8 cellular contexts compared by ENCODE assay signal in the genomic region with DNA sequence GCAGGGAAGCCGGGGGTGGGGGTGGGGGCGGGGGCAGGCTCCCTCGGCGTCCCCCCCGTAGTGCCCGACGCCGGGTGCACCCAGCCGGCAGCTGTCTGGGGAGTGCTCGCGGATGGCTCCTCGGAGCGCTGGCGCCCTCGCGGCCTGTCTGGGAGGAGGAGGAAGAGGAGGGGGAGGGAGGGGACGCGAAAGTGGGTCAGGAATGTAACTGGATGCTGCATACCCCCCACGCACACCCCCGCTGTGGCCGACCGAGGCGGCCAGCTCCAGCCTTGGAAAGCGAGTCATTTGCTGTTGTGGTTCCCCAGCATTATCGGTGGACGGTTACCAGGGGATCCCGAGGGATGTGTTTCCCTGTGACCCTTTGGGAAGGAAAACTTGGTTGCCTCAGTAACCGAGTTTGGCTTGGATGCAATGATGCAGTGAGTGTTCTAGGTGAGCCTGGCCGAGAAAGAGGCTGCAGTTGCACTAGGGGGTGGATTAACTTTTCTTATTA. TPM values are rescaled to one million over a fixed set of nuclear protein-coding genes. Genes with fewer than 3 reads are reported as not detected.
DNase-seq lines count a peak whose midpoint lies in the region; ATAC-seq and TF ChIP-seq lines count a peak whose summit lies in the region.

No MANE protein-coding gene starts in this region.

- H3K36me3 Mint-ChIP-seq in CD14-positive monocyte (peaks cover 0 to 1% of the 10 kb centered on the region in 2 donors), WTC11 (no peaks in the 10 kb centered on the region)

- H3K27ac ChIP-seq in HEK293 (ENCODE audit: extremely low read depth, low read depth, low read length) (no peak overlapping the region; the same call in 1 of the 2 replicates), esophagus squamous epithelium (peak overlapping the region; percentile 93 to 99 (median 95)), tibial nerve (peak overlapping the region in 3 of 4 donors; percentile 82 to 89 (median 88))

- no peaks in the 10 kb centered on the region for H3K36me3 ChIP-seq in HEK293 (ENCODE audit: control insufficient read depth in 2 of 2, insufficient read depth in 1 of 2, low read length in 2 of 2)
- H3K36me3 ChIP-seq in esophagus squamous epithelium: no peaks in the 10 kb centered on the region
- H3K36me3 ChIP-seq in mucosa of descending colon (ENCODE audit: low read depth): no peaks in the 10 kb centered on the region
- no peaks in the 10 kb centered on the region for H3K36me3 ChIP-seq in tibial nerve

- WGBS in esophagus squamous epithelium, 2 donors: 0 to 8% methylated on average over 2 to 13 of the region's 29 CpGs
- 2 to 5% methylated on average over 6 to 18 of the region's 29 CpGs for WGBS in tibial nerve, 2 donors

- H3K27ac Mint-ChIP-seq in CD14-positive monocyte: peak overlapping the region; percentile 27 to 78 (median 58)
- no peak overlapping the region for H3K27ac Mint-ChIP-seq in WTC11

- H3K9me3 ChIP-seq in HEK293 (ENCODE audit: control insufficient read depth, insufficient read depth, low read depth, low read length) (no peaks in the 10 kb centered on the region), esophagus squamous epithelium (no peaks in the 10 kb centered on the region), mucosa of descending colon (no peaks in the 10 kb centered on the region), tibial nerve (no peaks in the 10 kb centered on the region)

- H3K4me3 Mint-ChIP-seq in CD14-positive monocyte (peak overlapping the region; percentile 81 to 84), WTC11 (peak overlapping the region; percentile 79)

- peak in 1 of 4 donors; percentile 20 for TF ChIP-seq POLR2A in esophagus squamous epithelium (IDR thresholded peaks at IDR 0.05)
- no peak for TF ChIP-seq POLR2A in tibial nerve (IDR thresholded peaks at IDR 0.05)

- TF ChIP-seq EP300 in tibial nerve (IDR thresholded peaks at IDR 0.05): no peak

- H3K4me1 Mint-ChIP-seq in CD14-positive monocyte (peaks cover 58% of the 10 kb centered on the region), WTC11 (peaks cover 27% of the 10 kb centered on the region)

- H3K4me1 ChIP-seq in HEK293 (ENCODE audit: control insufficient read depth, insufficient read depth, low read length): peaks cover 4% of the 10 kb centered on the region; the same call in 1 of the 2 replicates
- peaks cover 4 to 64% (median 19%) of the 10 kb centered on the region in 3 donors for H3K4me1 ChIP-seq in esophagus squamous epithelium
- peaks cover 5% of the 10 kb centered on the region for H3K4me1 ChIP-seq in mucosa of descending colon (ENCODE audit: low read depth)
- peaks cover 0 to 24% (median 14%) of the 10 kb centered on the region in 4 donors for H3K4me1 ChIP-seq in tibial nerve

- no peak for DNase-seq in CD14-positive monocyte (ENCODE audit: low spot score)
- peak; percentile 57 for DNase-seq in WTC11 (ENCODE audit: low spot score)
- DNase-seq in esophagus squamous epithelium (lab: John Stamatoyannopoulos, UW): no peak
- peak; percentile 43 to 73 (median 71) for DNase-seq in mucosa of descending colon
- DNase-seq in tibial nerve (ENCODE audit: low spot score in 2 of 2): peak in 1 of 2 donors; percentile 29
- DNase-seq in OCI-M1 (lab: John Stamatoyannopoulos, UW): no peak

- H3K9me3 Mint-ChIP-seq in CD14-positive monocyte (no peaks in the 10 kb centered on the region), WTC11 (no peaks in the 10 kb centered on the region)

- peak overlapping the region; percentile 24 for H3K4me3 ChIP-seq in HEK293 (ENCODE audit: low read depth, low read length)
- peak overlapping the region; percentile 54 to 73 (median 68) for H3K4me3 ChIP-seq in esophagus squamous epithelium
- no peak overlapping the region for H3K4me3 ChIP-seq in mucosa of descending colon
- H3K4me3 ChIP-seq in tibial nerve: peak overlapping the region; percentile 35 to 76 (median 59)

- H3K27me3 Mint-ChIP-seq in CD14-positive monocyte (ENCODE audit: low read depth in 3 of 3) (peaks cover 0 to 4% (median 2%) of the 10 kb centered on the region in 3 donors), WTC11 (ENCODE audit: low read depth) (peaks cover 13% of the 10 kb centered on the region)

- TF ChIP-seq CTCF in CD14-positive monocyte (IDR thresholded peaks at IDR 0.05): no peak
- TF ChIP-seq CTCF in HEK293 (tag by site-specific recombination; IDR thresholded peaks at IDR 0.05): no peak
- no peak for TF ChIP-seq CTCF in WTC11 (IDR thresholded peaks at IDR 0.05)
- no peak for TF ChIP-seq CTCF in esophagus squamous epithelium (IDR thresholded peaks at IDR 0.05)
- no peak for TF ChIP-seq CTCF in mucosa of descending colon (IDR thresholded peaks at IDR 0.05)
- no peak for TF ChIP-seq CTCF in tibial nerve (IDR thresholded peaks at IDR 0.05)

- ATAC-seq in WTC11 (peak; percentile 10), mucosa of descending colon (peak; percentile 24), HG02970 (IDR thresholded peaks at IDR 0.05; ENCODE audit: low FRiP score, unreplicated experiment) (no peak)

- no peaks in the 10 kb centered on the region for H3K27me3 ChIP-seq in esophagus squamous epithelium
- H3K27me3 ChIP-seq in tibial nerve: no peaks in the 10 kb centered on the region

- POLR2A ChIA-PET in HEK293 (lab: Yijun Ruan, JAX) (interaction anchor here (0.6 to 0.8 kb wide), 3 partner anchors 33 to 209 kb away, joined by 3 to 5 read pairs (median 4); no protein-coding TSS in a partner anchor), WTC11 (lab: Charles Lee) (interaction anchor here (0.7 to 1.0 kb wide), 3 partner anchors 57 to 365 kb away, joined by 3 to 4 read pairs (median 4); no protein-coding TSS in a partner anchor)

- CTCF ChIA-PET in HEK293 (lab: Yijun Ruan, JAX) (interaction anchor here (0.6 to 0.7 kb wide), 2 partner anchors 163 to 1407 kb away, joined by 3 to 4 read pairs; no protein-coding TSS in a partner anchor), WTC11 (lab: Charles Lee) (interaction anchor here (1.0 to 1.4 kb wide), 4 partner anchors 189 to 356 kb away, joined by 3 to 6 read pairs (median 4); no protein-coding TSS in a partner anchor)

- intact Hi-C loops in CD14-positive monocyte (cut with micrococcal nuclease) (loop anchor here in 1 of 2 donors (5.0 to 10.0 kb wide), 3 partner anchors 35 to 258 kb away; partner anchors contain the start of gene RREB1), esophagus squamous epithelium (cut with DNase I) (no loop called here), mucosa of descending colon (cut with DNase I, micrococcal nuclease) (no loop called here)

TF ChIP-seq in HEK293, 187 proteins besides CTCF, POLR2A, EP300 and RAD21 (continues in another document):
- TF ChIP-seq ZNF23 (tag by site-specific recombination; IDR thresholded peaks at IDR 0.05; ENCODE audit: borderline replicate concordance) (no peak), ZFP41 (tag by site-specific recombination; IDR thresholded peaks at IDR 0.05; ENCODE audit: borderline replicate concordance) (no peak)

TF ChIP-seq in WTC11, 78 proteins besides CTCF, POLR2A, EP300 and RAD21:
- TF ChIP-seq ETV6 (CRISPR knock-in tag; IDR thresholded peaks at IDR 0.05): no peak
- TF ChIP-seq FOXK1 (CRISPR knock-in tag; IDR thresholded peaks at IDR 0.05): 0 out of 2 replicates have a peak, but pooled peaks have one; percentile 34
- 0 out of 2 replicates have a peak, but pooled peaks have one; percentile 7 for TF ChIP-seq KAT7 (CRISPR knock-in tag; IDR thresholded peaks at IDR 0.05; ENCODE audit: borderline replicate concordance)
- TF ChIP-seq ZNF423 (CRISPR knock-in tag; IDR thresholded peaks at IDR 0.05): peak; percentile 27; the same call in 1 of the 2 replicates
TF ChIP-seq in WTC11: peak in this region for 3.

RNA-seq across cellular contexts. Expression of gene RREB1, which starts 55.3 kb away (rescaled TPM):
- 1 to 10 TPM; 2.1 to 5.6 TPM for polyA plus RNA-seq in CD14-positive monocyte
- total RNA-seq in WTC11 (2021) (38.5 to 39.4 TPM (median 39.4 TPM) in 3 replicates), esophagus squamous epithelium (10 to 100 TPM; 41.7 to 79.6 (median 57.5) TPM), mucosa of descending colon (10 to 100 TPM; 64.9 to 85.9 (median 74.7) TPM), tibial nerve (10 to 100 TPM; 32.3 to 61.5 (median 36.3) TPM)

Comparison
In these comparisons a context has a peak if more than half of its experiments do, and no peak if none do; other contexts are left out.
1. DNase-seq: peak in WTC11 (single experiment) and mucosa of descending colon (3 of 3); none in CD14-positive monocyte (single experiment), esophagus squamous epithelium (single experiment) and OCI-M1 (single experiment).